In the genomic region with DNA sequence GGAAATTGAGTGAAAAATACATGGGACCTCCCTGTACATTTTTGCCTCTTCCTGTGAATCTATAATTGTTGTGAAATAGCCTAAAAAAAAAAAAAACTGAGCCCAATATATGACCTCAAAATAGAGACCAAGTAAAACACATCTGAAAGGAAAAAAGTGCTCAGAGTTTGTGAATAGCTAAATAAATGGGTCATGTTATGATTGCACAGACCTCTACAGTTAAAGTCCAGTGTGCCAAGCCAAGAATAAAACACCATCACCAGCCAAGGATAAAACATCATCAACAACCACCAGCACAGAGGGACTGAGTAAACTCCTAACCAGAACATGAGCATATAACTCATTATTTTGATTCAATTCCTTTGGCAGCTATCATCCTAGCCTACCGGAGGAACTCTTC, we compare ENCODE assay signal across 19 cellular contexts.
"Had no signal": no experiment of that assay in that cellular context is flagged by ENCODE, and none has a peak within 500 bp of the region (broad histone marks: within the 10 kb centered on the region; RNA-seq: fewer than 3 reads in every experiment).

No MANE protein-coding gene starts in this region.

- DNase-seq: activated CD4-positive, alpha-beta T cell treated with anti-CD3 and anti-CD28 coated beads, Interleukin-2, amount 50 U/mL, for 48 hours; activated CD4-positive, CD25-positive, alpha-beta regulatory T cell treated with anti-CD3 and anti-CD28 coated beads, Interleukin-2, amount 50 U/mL, for 72 hours; activated CD8-positive, alpha-beta memory T cell treated with anti-CD3 and anti-CD28 coated beads, Interleukin-2, amount 10 ng/mL, durations not matched to agents 7 days and 5 days; activated gamma-delta T cell treated with Interleukin-2 at 50 U/mL for 16 hours; activated naive CD8-positive, alpha-beta T cell treated with anti-CD3 and anti-CD28 coated beads, Interleukin-2, amount 10 ng/mL, durations not matched to agents 7 days and 5 days; activated T-cell treated with anti-CD3 and anti-CD28 coated beads, Interleukin-2, amount 50 U/mL, for 4 hours; dermis blood vessel endothelial cell; kidney glomerular epithelial cell; naive thymus-derived CD4-positive, alpha-beta T cell; retina; spleen; stimulated activated CD4-positive, alpha-beta T cell treated with anti-CD3 and anti-CD28 coated beads, Interleukin-1b, Interleukin-23, amount 100 ng/mL, for 48 hours; substantia nigra had no signal

- H3K27me3 ChIP-seq: ascending aorta, cardiac muscle cell, hepatocyte, neutrophil, spleen had no signal

- H3K4me1 ChIP-seq: spleen had no signal

- FAIRE-seq: frontal cortex had no signal

- H3K27ac ChIP-seq: cardiac muscle cell, hepatocyte, neutrophil, spleen had no signal

- H3K4me3 ChIP-seq: ascending aorta, cardiac muscle cell, hepatocyte, spleen had no signal

- H3K36me3 ChIP-seq: ascending aorta, cardiac muscle cell, neutrophil, spleen had no signal

- H3K9me3 ChIP-seq: ascending aorta, neutrophil, spleen had no signal

- ATAC-seq: activated CD8-positive, alpha-beta memory T cell treated with anti-CD3 and anti-CD28 coated beads, Interleukin-2, amount 10 ng/mL, durations not matched to agents 7 days and 5 days; activated T-cell treated with anti-CD3 and anti-CD28 coated beads, Interleukin-2, amount 50 U/mL, for 4 hours; naive thymus-derived CD4-positive, alpha-beta T cell; stimulated activated memory B cell treated with anti-CD40 and anti-IgM and Interleukin-4, amounts not matched to agents 10 μg/mL and 1 μg/mL and 100 μg/mL, for 72 hours had no signal
